Comparison of ENCODE assay signal across 8 cellular contexts in the genomic region with DNA sequence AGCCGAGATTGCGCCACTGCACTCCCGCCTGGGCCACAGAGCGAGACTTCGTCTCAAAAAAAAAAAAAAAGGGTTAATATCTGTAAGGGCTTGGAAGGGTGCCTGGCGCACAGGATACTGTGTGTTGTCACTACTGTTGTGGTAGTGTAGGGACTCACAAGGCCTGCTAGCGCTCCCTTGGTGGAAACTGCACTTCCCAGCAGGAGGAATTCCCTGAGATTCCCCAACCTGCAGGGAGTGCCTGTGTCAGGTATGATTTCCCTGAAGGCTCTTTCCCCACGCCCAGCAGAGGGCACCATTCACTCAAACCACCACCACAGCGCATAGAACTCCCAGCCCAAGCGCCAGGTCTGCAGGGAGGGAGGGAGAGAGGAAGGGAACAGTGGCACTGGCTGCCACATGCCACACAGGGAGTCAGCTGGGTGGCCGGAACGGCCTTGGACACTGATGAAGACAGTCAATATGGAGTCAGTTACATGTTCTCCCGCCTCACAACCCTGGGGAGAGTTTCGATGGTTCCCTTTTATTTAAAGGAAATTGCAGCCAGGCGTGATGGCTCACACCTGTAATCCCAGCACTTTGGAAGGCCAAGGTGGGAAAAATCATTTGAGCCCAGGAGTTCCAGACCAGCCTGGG. TPM values are rescaled to one million over a fixed set of nuclear protein-coding genes. Genes with fewer than 3 reads are reported as not detected.
A peak's percentile ranks its signal among the peaks of the same experiment; 100 is the strongest.
DNase-seq lines count a peak whose midpoint lies in the region; ATAC-seq and TF ChIP-seq lines count a peak whose summit lies in the region.

No MANE protein-coding gene starts in this region.

- no peak overlapping the region for H3K27ac ChIP-seq in Panc1 (ENCODE audit: low read length)
- H3K27ac ChIP-seq in tibial nerve = no peak overlapping the region

- ATAC-seq in Panc1 (peak; percentile 95), GM19397 (IDR thresholded peaks at IDR 0.05; ENCODE audit: unreplicated experiment) (no peak)

- H3K4me3 ChIP-seq in Panc1 (ENCODE audit: low read depth in 2 of 2, low read length in 2 of 2) (no peak overlapping the region), fibroblast of the aortic adventitia (ENCODE audit: low read depth, low read length) (no peak overlapping the region), tibial nerve (no peak overlapping the region)

- intact Hi-C loops in Panc1 (cut with micrococcal nuclease; ENCODE audit: unreplicated experiment) = loop anchor here (5.0 to 10.0 kb wide), 2 partner anchors 98 to 180 kb away; no protein-coding TSS in a partner anchor

- no peak for TF ChIP-seq POLR2A in tibial nerve (IDR thresholded peaks at IDR 0.05)

- TF ChIP-seq CTCF in Panc1 (IDR thresholded peaks at IDR 0.05) = peak; percentile 85
- TF ChIP-seq CTCF in fibroblast of the aortic adventitia (IDR thresholded peaks at IDR 0.05; ENCODE audit: insufficient read depth, low read length) = peak; percentile 86
- TF ChIP-seq CTCF in tibial nerve (IDR thresholded peaks at IDR 0.05) = peak; percentile 51 to 71 (median 57)

- H3K36me3 ChIP-seq in Panc1 (ENCODE audit: control insufficient read depth, insufficient read depth, low read length) = no peaks in the 10 kb centered on the region
- H3K36me3 ChIP-seq in tibial nerve = no peaks in the 10 kb centered on the region

- H3K9me3 ChIP-seq in Panc1 (ENCODE audit: control insufficient read depth, insufficient read depth, low read depth, low read length) (no peaks in the 10 kb centered on the region), tibial nerve (no peaks in the 10 kb centered on the region)

- no peaks in the 10 kb centered on the region for H3K27me3 ChIP-seq in Panc1 (ENCODE audit: control insufficient read depth, insufficient read depth, low read length)
- no peaks in the 10 kb centered on the region for H3K27me3 ChIP-seq in tibial nerve

- WGBS in tibial nerve, 2 donors = 37 to 50% methylated on average over 15 of the region's 15 CpGs

- POLR2A ChIA-PET in Panc1 (lab: Charles Lee) = no interaction called here

- H3K4me1 ChIP-seq in Panc1 (ENCODE audit: control insufficient read depth, insufficient read depth, low read length) = peaks cover 5% of the 10 kb centered on the region
- H3K4me1 ChIP-seq in tibial nerve = peaks cover 0 to 13% (median 0%) of the 10 kb centered on the region in 4 donors

- BruUV-seq in Panc1 (replicated peaks; lab: Mats Ljungman, UMichigan) = no TSS peak

- peak; percentile 79 for DNase-seq in DMS53 treated with DMSO at 0.1 percent for 48 hours (lab: John Stamatoyannopoulos, UW; ENCODE audit: unreplicated experiment)
- peak; percentile 59 for DNase-seq in LHCN-M2 (ENCODE audit: low read depth)
- DNase-seq in Panc1 (ENCODE audit: low read depth, low spot score) = peak; percentile 58
- DNase-seq in activated T-cell treated with anti-CD3 and anti-CD28 coated beads, Interleukin-2, amount 50 U/mL, for 48 hours = peak; percentile 83
- DNase-seq in fibroblast of the aortic adventitia (ENCODE audit: low read depth) = peak; percentile 65
- DNase-seq in nucleus accumbens (lab: John Stamatoyannopoulos, UW) = peak in 55 of 56 donors; percentile 4 to 89 (median 65)
- peak; percentile 39 to 60 for DNase-seq in tibial nerve (ENCODE audit: low spot score in 2 of 2)

- CTCF ChIA-PET in Panc1 (lab: Charles Lee) = interaction anchor here (0.5 to 0.7 kb wide), 2 partner anchors 14 to 16 kb away, joined by 3 to 4 read pairs; no protein-coding TSS in a partner anchor

- no peak for TF ChIP-seq EP300 in tibial nerve (IDR thresholded peaks at IDR 0.05)

- in situ Hi-C loops in Panc1 (cut with HindIII; ENCODE audit: low pct_unique_long_range_greater_than_20kb, low sequenced_read_pairs) = no loop called here

RNA-seq across cellular contexts. Expression of gene CDH1, which starts 32.7 kb away (rescaled TPM):
- not detected in 2 replicates for total RNA-seq in LHCN-M2 (2014; rRNA removed)
- 0.15 TPM for polyA plus RNA-seq in LHCN-M2 (2012)
- 65.8 TPM for total RNA-seq in Panc1 (2021; ENCODE audit: unreplicated experiment)
- 9.5 TPM for polyA plus RNA-seq in Panc1 (2012; ENCODE audit: insufficient read length)
- 2.1 TPM in 1 of 2 replicates, not detected in the other for total RNA-seq in fibroblast of the aortic adventitia (ENCODE audit: low replicate concordance)
- total RNA-seq in tibial nerve = 10 to 100 TPM; 17.9 to 32.9 (median 20.2) TPM

RNA-seq across cellular contexts. Expression of gene CDH3, which starts 59.2 kb away (rescaled TPM):
- total RNA-seq in LHCN-M2 (2014; rRNA removed) (not detected in 2 replicates), Panc1 (2021; ENCODE audit: unreplicated experiment) (16.7 TPM), fibroblast of the aortic adventitia (ENCODE audit: low replicate concordance) (not detected in 2 replicates), tibial nerve (10 to 100 TPM in 1 of 4 donors, 1 to 10 TPM in 3; 1.2 to 15.9 (median 2.5) TPM)
- not detected for polyA plus RNA-seq in LHCN-M2 (2012)
- polyA plus RNA-seq in Panc1 (2012; ENCODE audit: insufficient read length) = 23.5 TPM
